In the genomic region with DNA sequence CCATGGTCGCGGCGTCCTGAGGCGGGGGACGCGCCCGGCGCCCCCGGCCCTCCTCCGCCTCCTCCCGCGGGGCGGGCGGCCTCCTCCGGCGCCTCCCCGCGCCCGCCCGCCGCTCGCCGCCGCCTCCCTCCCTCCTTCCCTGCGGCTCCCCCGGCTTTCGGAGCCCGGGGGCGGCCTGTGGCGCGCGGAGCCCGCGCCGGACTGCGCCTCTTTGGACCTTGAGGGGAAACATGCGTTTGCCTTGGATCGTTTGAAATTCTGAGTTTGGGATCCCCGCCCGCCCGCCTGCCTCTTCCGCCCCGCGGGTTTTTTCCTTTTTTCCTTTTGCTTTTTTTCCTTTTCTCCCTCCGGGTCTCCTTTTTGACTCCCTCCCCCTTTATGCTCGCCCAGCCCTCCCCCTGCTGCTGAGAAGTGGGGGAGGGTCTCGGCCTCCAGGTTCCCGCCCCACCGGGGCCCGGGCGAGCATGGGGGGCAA, we compare ENCODE assay signal across 8 cellular contexts. TPM values are rescaled to one million over a fixed set of nuclear protein-coding genes. Genes with fewer than 3 reads are reported as not detected.
DNase-seq lines count a peak whose midpoint lies in the region; ATAC-seq and TF ChIP-seq lines count a peak whose summit lies in the region.

No MANE protein-coding gene starts in this region.

- peak overlapping the region; percentile 85 for H3K27ac Mint-ChIP-seq in progenitor cell of endocrine pancreas

- H3K9ac ChIP-seq in ES-I3 (ENCODE audit: low read depth, low read length), result peak overlapping the region; percentile 63

- H3K9me3 ChIP-seq in ES-I3 (ENCODE audit: control insufficient read depth, insufficient read depth, low read length), result no peaks in the 10 kb centered on the region

- peak; percentile 26 for ATAC-seq in GM21576 (IDR thresholded peaks at IDR 0.05; ENCODE audit: unreplicated experiment)
- ATAC-seq in left cardiac atrium, result peak; percentile 27 to 49

- peaks cover 7% of the 10 kb centered on the region for H3K36me3 Mint-ChIP-seq in progenitor cell of endocrine pancreas (ENCODE audit: insufficient read depth)

- intact Hi-C loops in left cardiac atrium (cut with DNase I), result loop anchor here in 1 of 2 donors (2.0 kb wide), 1 partner anchor 112 kb away; no protein-coding TSS in a partner anchor

- no peaks in the 10 kb centered on the region for H3K27me3 Mint-ChIP-seq in progenitor cell of endocrine pancreas

- peaks cover 36% of the 10 kb centered on the region for H3K4me1 Mint-ChIP-seq in progenitor cell of endocrine pancreas (ENCODE audit: low read depth)

- peaks cover 15% of the 10 kb centered on the region; the same call in 1 of the 2 replicates for H3K4me1 ChIP-seq in ES-I3 (ENCODE audit: insufficient read depth, low read length)

- TF ChIP-seq CTCF in progenitor cell of endocrine pancreas (IDR thresholded peaks at IDR 0.05; ENCODE audit: unreplicated experiment), result no peak

- H3K4me3 Mint-ChIP-seq in progenitor cell of endocrine pancreas (ENCODE audit: low read depth), result peak overlapping the region; percentile 80

- DNase-seq in LHCN-M2 (ENCODE audit: low read depth), result peak; percentile 21
- peak; percentile 28 for DNase-seq in activated effector memory CD4-positive, alpha-beta T cell treated with Interleukin-2 at 50 U/mL for 16 hours
- DNase-seq in left cardiac atrium, result peak; percentile 46
- peak; percentile 20 for DNase-seq in progenitor cell of endocrine pancreas (ENCODE audit: low spot score, unreplicated experiment)
- no peak for DNase-seq in COLO829 (ENCODE audit: low spot score)
- DNase-seq in NOMO-1 (lab: John Stamatoyannopoulos, UW; ENCODE audit: unreplicated experiment in 2 of 2), result no peak

- no peaks in the 10 kb centered on the region for H3K36me3 ChIP-seq in ES-I3 (ENCODE audit: insufficient read depth, low read length)

- H3K9me3 Mint-ChIP-seq in progenitor cell of endocrine pancreas (ENCODE audit: low read depth), result no peaks in the 10 kb centered on the region

RNA-seq across cellular contexts. Expression of a gene that starts 0.4 kb away (rescaled TPM):
- total RNA-seq in LHCN-M2 (2014; rRNA removed), result 16.8 and 17.2 TPM in 2 replicates
- 13.5 TPM for polyA plus RNA-seq in LHCN-M2 (2012)
- 10 to 100 TPM; 16.7 to 17.5 TPM for total RNA-seq in left cardiac atrium
- 66.1 and 71.6 TPM in 2 replicates for total RNA-seq in progenitor cell of endocrine pancreas

RNA-seq across cellular contexts. Expression of a gene that starts 14.3 kb away (rescaled TPM):
- total RNA-seq in LHCN-M2 (2014; rRNA removed) (10.0 and 10.6 TPM in 2 replicates), left cardiac atrium (10 to 100 TPM; 35.7 to 42.9 TPM), progenitor cell of endocrine pancreas (150 and 154 TPM in 2 replicates)
- polyA plus RNA-seq in LHCN-M2 (2012), result 13.4 TPM

Comparison
In these comparisons a context has a peak if more than half of its experiments do, and no peak if none do; other contexts are left out.
1. DNase-seq: peak in LHCN-M2 (single experiment), activated effector memory CD4-positive, alpha-beta T cell treated with Interleukin-2 at 50 U/mL for 16 hours (single experiment), left cardiac atrium (single experiment) and progenitor cell of endocrine pancreas (single experiment); none in COLO829 (single experiment) and NOMO-1 (0 of 2).